Comparison of ENCODE assay signal across 1 cellular context in the genomic region with DNA sequence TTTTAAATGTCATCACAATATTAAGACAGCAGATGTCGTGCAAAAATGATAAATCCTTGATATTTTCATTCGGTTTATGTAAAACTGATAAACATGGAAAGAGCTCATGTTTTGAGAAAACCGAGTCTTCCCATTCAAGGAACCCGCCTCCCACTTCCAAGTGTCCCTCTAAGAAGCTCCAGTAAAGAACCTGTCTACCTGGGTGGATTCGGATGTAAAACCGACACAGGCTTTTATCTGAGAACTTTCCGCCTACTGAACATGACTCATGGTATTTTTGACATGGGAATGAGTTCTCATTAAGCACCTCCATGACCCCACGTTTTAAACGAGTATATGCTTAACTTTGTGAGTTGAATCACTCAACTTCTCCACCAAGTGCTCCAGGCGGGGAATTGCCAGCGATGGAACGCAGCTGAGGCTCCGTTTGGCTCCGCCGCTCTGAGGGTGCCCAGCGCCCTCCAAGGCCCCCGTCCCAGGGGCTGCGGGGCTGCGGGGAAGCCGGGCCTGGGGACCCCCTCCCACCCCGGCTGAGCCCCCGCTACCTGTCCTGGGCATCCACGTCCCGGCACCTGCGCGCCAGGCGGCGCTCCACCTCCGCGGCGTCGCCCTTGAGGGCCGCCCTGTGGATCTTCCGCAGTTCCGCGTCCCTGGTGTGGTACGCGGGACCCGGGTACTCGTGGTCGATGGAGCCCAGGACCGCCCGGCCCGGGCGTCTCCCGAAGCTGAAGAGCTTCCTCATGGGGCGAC.
A peak's percentile ranks its signal among the peaks of the same experiment; 100 is the strongest.
TF ChIP-seq lines count a peak whose summit lies in the region.

No MANE protein-coding gene starts in this region.

TF ChIP-seq in K562, 482 proteins besides CTCF, POLR2A, EP300 and RAD21 (continued from another document and continues in another):
- peak; percentile 56; the same call in 1 of the 2 replicates for TF ChIP-seq ZBTB7A (IDR thresholded peaks at IDR 0.05; ENCODE audit: borderline replicate concordance, control insufficient read depth, low read depth, low read length)
- no peak for TF ChIP-seq ZFX (CRISPR knock-in tag; IDR thresholded peaks at IDR 0.05)
- TF ChIP-seq PHTF2 (CRISPR knock-in tag; IDR thresholded peaks at IDR 0.05): no peak
- TF ChIP-seq PBX2 (CRISPR knock-in tag; IDR thresholded peaks at IDR 0.05; ENCODE audit: low read depth): no peak
- peak; percentile 18; the same call in 1 of the 2 replicates for TF ChIP-seq PBX2 (tag; conservative IDR thresholded peaks at IDR 0.05; ENCODE audit: low read depth)
- no peak for TF ChIP-seq KLF16 (IDR thresholded peaks at IDR 0.05)
- no peak for TF ChIP-seq GATA2 (CRISPR knock-in tag; IDR thresholded peaks at IDR 0.05)
- peak; percentile 29; the same call in 1 of the 2 replicates for TF ChIP-seq TEAD4 (IDR thresholded peaks at IDR 0.05; ENCODE audit: low read length)
- TF ChIP-seq TEAD4 (CRISPR knock-in tag; IDR thresholded peaks at IDR 0.05; ENCODE audit: borderline replicate concordance): no peak
- TF ChIP-seq ZNF197 (CRISPR knock-in tag; IDR thresholded peaks at IDR 0.05; ENCODE audit: low read depth): no peak
- no peak for TF ChIP-seq PCBP1 (IDR thresholded peaks at IDR 0.05; ENCODE audit: low read depth, low read length, poor library complexity, severe bottlenecking)
- TF ChIP-seq MAFF (IDR thresholded peaks at IDR 0.05; ENCODE audit: low read length): peak; percentile 67
- TF ChIP-seq, protein P1, sequence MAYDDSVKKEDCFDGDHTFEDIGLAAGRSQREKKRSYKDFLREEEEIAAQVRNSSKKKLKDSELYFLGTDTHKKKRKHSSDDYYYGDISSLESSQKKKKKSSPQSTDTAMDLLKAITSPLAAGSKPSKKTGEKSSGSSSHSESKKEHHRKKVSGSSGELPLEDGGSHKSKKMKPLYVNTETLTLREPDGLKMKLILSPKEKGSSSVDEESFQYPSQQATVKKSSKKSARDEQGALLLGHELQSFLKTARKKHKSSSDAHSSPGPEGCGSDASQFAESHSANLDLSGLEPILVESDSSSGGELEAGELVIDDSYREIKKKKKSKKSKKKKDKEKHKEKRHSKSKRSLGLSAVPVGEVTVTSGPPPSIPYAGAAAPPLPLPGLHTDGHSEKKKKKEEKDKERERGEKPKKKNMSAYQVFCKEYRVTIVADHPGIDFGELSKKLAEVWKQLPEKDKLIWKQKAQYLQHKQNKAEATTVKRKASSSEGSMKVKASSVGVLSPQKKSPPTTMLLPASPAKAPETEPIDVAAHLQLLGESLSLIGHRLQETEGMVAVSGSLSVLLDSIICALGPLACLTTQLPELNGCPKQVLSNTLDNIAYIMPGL (CRISPR knock-in tag; IDR thresholded peaks at IDR 0.05): no peak; the same call in 1 of the 2 replicates
- no peak for TF ChIP-seq JUN (IDR thresholded peaks at IDR 0.05; ENCODE audit: borderline replicate concordance, low read depth, low read length)
- no peak for TF ChIP-seq JUN (CRISPR knock-in tag; IDR thresholded peaks at IDR 0.05; ENCODE audit: borderline replicate concordance)
- TF ChIP-seq, protein P2, sequence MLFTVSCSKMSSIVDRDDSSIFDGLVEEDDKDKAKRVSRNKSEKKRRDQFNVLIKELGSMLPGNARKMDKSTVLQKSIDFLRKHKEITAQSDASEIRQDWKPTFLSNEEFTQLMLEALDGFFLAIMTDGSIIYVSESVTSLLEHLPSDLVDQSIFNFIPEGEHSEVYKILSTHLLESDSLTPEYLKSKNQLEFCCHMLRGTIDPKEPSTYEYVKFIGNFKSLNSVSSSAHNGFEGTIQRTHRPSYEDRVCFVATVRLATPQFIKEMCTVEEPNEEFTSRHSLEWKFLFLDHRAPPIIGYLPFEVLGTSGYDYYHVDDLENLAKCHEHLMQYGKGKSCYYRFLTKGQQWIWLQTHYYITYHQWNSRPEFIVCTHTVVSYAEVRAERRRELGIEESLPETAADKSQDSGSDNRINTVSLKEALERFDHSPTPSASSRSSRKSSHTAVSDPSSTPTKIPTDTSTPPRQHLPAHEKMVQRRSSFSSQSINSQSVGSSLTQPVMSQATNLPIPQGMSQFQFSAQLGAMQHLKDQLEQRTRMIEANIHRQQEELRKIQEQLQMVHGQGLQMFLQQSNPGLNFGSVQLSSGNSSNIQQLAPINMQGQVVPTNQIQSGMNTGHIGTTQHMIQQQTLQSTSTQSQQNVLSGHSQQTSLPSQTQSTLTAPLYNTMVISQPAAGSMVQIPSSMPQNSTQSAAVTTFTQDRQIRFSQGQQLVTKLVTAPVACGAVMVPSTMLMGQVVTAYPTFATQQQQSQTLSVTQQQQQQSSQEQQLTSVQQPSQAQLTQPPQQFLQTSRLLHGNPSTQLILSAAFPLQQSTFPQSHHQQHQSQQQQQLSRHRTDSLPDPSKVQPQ (CRISPR knock-in tag; IDR thresholded peaks at IDR 0.05; ENCODE audit: borderline replicate concordance): no peak
- TF ChIP-seq ZNF133 (CRISPR knock-in tag; IDR thresholded peaks at IDR 0.05): no peak
- TF ChIP-seq, protein P3, sequence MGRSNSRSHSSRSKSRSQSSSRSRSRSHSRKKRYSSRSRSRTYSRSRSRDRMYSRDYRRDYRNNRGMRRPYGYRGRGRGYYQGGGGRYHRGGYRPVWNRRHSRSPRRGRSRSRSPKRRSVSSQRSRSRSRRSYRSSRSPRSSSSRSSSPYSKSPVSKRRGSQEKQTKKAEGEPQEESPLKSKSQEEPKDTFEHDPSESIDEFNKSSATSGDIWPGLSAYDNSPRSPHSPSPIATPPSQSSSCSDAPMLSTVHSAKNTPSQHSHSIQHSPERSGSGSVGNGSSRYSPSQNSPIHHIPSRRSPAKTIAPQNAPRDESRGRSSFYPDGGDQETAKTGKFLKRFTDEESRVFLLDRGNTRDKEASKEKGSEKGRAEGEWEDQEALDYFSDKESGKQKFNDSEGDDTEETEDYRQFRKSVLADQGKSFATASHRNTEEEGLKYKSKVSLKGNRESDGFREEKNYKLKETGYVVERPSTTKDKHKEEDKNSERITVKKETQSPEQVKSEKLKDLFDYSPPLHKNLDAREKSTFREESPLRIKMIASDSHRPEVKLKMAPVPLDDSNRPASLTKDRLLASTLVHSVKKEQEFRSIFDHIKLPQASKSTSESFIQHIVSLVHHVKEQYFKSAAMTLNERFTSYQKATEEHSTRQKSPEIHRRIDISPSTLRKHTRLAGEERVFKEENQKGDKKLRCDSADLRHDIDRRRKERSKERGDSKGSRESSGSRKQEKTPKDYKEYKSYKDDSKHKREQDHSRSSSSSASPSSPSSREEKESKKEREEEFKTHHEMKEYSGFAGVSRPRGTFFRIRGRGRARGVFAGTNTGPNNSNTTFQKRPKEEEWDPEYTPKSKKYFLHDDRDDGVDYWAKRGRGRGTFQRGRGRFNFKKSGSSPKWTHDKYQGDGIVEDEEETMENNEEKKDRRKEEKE (IDR thresholded peaks at IDR 0.05; ENCODE audit: borderline replicate concordance in 1 of 2, control insufficient read depth in 1 of 2, low read depth in 2 of 2, low read length in 1 of 2): no peak
- TF ChIP-seq, protein P4, sequence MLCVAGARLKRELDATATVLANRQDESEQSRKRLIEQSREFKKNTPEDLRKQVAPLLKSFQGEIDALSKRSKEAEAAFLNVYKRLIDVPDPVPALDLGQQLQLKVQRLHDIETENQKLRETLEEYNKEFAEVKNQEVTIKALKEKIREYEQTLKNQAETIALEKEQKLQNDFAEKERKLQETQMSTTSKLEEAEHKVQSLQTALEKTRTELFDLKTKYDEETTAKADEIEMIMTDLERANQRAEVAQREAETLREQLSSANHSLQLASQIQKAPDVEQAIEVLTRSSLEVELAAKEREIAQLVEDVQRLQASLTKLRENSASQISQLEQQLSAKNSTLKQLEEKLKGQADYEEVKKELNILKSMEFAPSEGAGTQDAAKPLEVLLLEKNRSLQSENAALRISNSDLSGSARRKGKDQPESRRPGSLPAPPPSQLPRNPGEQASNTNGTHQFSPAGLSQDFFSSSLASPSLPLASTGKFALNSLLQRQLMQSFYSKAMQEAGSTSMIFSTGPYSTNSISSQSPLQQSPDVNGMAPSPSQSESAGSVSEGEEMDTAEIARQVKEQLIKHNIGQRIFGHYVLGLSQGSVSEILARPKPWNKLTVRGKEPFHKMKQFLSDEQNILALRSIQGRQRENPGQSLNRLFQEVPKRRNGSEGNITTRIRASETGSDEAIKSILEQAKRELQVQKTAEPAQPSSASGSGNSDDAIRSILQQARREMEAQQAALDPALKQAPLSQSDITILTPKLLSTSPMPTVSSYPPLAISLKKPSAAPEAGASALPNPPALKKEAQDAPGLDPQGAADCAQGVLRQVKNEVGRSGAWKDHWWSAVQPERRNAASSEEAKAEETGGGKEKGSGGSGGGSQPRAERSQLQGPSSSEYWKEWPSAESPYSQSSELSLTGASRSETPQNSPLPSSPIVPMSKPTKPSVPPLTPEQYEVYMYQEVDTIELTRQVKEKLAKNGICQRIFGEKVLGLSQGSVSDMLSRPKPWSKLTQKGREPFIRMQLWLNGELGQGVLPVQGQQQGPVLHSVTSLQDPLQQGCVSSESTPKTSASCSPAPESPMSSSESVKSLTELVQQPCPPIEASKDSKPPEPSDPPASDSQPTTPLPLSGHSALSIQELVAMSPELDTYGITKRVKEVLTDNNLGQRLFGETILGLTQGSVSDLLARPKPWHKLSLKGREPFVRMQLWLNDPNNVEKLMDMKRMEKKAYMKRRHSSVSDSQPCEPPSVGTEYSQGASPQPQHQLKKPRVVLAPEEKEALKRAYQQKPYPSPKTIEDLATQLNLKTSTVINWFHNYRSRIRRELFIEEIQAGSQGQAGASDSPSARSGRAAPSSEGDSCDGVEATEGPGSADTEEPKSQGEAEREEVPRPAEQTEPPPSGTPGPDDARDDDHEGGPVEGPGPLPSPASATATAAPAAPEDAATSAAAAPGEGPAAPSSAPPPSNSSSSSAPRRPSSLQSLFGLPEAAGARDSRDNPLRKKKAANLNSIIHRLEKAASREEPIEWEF (CRISPR knock-in tag; IDR thresholded peaks at IDR 0.05): no peak
- TF ChIP-seq DIDO1 (tag; IDR thresholded peaks at IDR 0.05; ENCODE audit: low read depth): no peak
- TF ChIP-seq MECOM (CRISPR knock-in tag; IDR thresholded peaks at IDR 0.05): no peak
- no peak for TF ChIP-seq ZNF23 (CRISPR knock-in tag; IDR thresholded peaks at IDR 0.05)
- TF ChIP-seq TFAM (CRISPR knock-in tag; conservative IDR thresholded peaks at IDR 0.05): no peak
- TF ChIP-seq, protein P5, sequence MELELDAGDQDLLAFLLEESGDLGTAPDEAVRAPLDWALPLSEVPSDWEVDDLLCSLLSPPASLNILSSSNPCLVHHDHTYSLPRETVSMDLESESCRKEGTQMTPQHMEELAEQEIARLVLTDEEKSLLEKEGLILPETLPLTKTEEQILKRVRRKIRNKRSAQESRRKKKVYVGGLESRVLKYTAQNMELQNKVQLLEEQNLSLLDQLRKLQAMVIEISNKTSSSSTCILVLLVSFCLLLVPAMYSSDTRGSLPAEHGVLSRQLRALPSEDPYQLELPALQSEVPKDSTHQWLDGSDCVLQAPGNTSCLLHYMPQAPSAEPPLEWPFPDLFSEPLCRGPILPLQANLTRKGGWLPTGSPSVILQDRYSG (tag; conservative IDR thresholded peaks at IDR 0.05; ENCODE audit: low read depth): no peak
- TF ChIP-seq U2AF1 (optimal IDR thresholded peaks at IDR 0.05; ENCODE audit: low read depth, low read length): no peak
- no peak for TF ChIP-seq KDM2B (CRISPR knock-in tag; IDR thresholded peaks at IDR 0.05)
- no peak for TF ChIP-seq BRF2 (IDR thresholded peaks at IDR 0.05; ENCODE audit: borderline replicate concordance, insufficient read depth, insufficient read length)
- no peak for TF ChIP-seq ATF2 (CRISPR knock-in tag; IDR thresholded peaks at IDR 0.05)
- TF ChIP-seq ZNF140 (CRISPR knock-in tag; IDR thresholded peaks at IDR 0.05): no peak
- TF ChIP-seq ZBTB17 (CRISPR knock-in tag; IDR thresholded peaks at IDR 0.05): no peak
- TF ChIP-seq, protein P6, sequence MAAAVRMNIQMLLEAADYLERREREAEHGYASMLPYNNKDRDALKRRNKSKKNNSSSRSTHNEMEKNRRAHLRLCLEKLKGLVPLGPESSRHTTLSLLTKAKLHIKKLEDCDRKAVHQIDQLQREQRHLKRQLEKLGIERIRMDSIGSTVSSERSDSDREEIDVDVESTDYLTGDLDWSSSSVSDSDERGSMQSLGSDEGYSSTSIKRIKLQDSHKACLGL (CRISPR knock-in tag; IDR thresholded peaks at IDR 0.05; ENCODE audit: borderline replicate concordance, poor library complexity, severe bottlenecking): no peak
